8 cellular contexts compared by ENCODE assay signal in genomic region chr4:157076578-157076947, GRCh38. TPM values are rescaled to one million over a fixed set of nuclear protein-coding genes. Genes with fewer than 3 reads are reported as not detected.
DNase-seq lines count a peak whose midpoint lies in the region; ATAC-seq, FAIRE-seq and TF ChIP-seq lines count a peak whose summit lies in the region.

No MANE protein-coding gene starts in this region.

- no peaks in the 10 kb centered on the region for H3K9me2 ChIP-seq in Karpas-422 (replicated peaks; ENCODE audit: insufficient read depth, low read length)

- H3K36me3 Mint-ChIP-seq in astrocyte (ENCODE audit: low read depth, unreplicated experiment): no peaks in the 10 kb centered on the region

- no peak for ATAC-seq in HG03571 (IDR thresholded peaks at IDR 0.05; ENCODE audit: unreplicated experiment)

- H3K79me2 ChIP-seq in astrocyte (ENCODE audit: insufficient read depth, low read length) (no peaks in the 10 kb centered on the region), Karpas-422 (ENCODE audit: low read length) (no peaks in the 10 kb centered on the region)

- H3K9me3 ChIP-seq in astrocyte (ENCODE audit: insufficient read depth, low read depth, low read length) (no peaks in the 10 kb centered on the region), suprapubic skin (no peaks in the 10 kb centered on the region), Karpas-422 (ENCODE audit: low read length) (peaks cover 7% of the 10 kb centered on the region)

- H3K4me2 ChIP-seq in astrocyte (ENCODE audit: low read length) (peak overlapping the region; percentile 99), Karpas-422 (ENCODE audit: low read depth, low read length, poor library complexity, severe bottlenecking) (no peak overlapping the region)

- H3K4me3 ChIP-seq in astrocyte (ENCODE audit: insufficient read depth, low read depth, low read length): peak overlapping the region; percentile 69
- peak overlapping the region; percentile 72 for H3K4me3 ChIP-seq in suprapubic skin
- no peak overlapping the region for H3K4me3 ChIP-seq in Karpas-422 (ENCODE audit: low read length)

- no peaks in the 10 kb centered on the region for H3K9me3 Mint-ChIP-seq in astrocyte (ENCODE audit: unreplicated experiment)

- no peak overlapping the region for H3K27ac ChIP-seq in astrocyte (ENCODE audit: low read depth, low read length)
- peak overlapping the region; percentile 60 for H3K27ac ChIP-seq in suprapubic skin
- H3K27ac ChIP-seq in Karpas-422 (ENCODE audit: low read length): no peak overlapping the region

- peaks cover 5% of the 10 kb centered on the region for H3K27me3 Mint-ChIP-seq in astrocyte (ENCODE audit: low read depth, unreplicated experiment)

- H3K4me1 ChIP-seq in astrocyte (ENCODE audit: insufficient read depth, low read length) (no peaks in the 10 kb centered on the region), suprapubic skin (peaks cover 13% of the 10 kb centered on the region), Karpas-422 (ENCODE audit: low read length) (no peaks in the 10 kb centered on the region)

- H3K9ac ChIP-seq in astrocyte (ENCODE audit: low read length): peak overlapping the region; percentile 80
- no peak overlapping the region for H3K9ac ChIP-seq in Karpas-422 (ENCODE audit: low read length)

- TF ChIP-seq CTCF in astrocyte (IDR thresholded peaks at IDR 0.05; ENCODE audit: insufficient read depth, low read depth, low read length) (no peak), suprapubic skin (IDR thresholded peaks at IDR 0.05) (no peak)

- DNase-seq in HuH-7.5 (ENCODE audit: low spot score) (peak; percentile 11), astrocyte (ENCODE audit: low read depth) (no peak), inferior parietal cortex (ENCODE audit: extremely low spot score) (peak; percentile 11), suprapubic skin (ENCODE audit: low spot score in 2 of 2) (no peak), hippocampal formation (lab: John Stamatoyannopoulos, UW) (no peak), Karpas-422 (no peak), NAMALWA (ENCODE audit: low spot score) (no peak)

- FAIRE-seq in astrocyte (lab: Jason Lieb, UNC): no peak

- H4K20me1 ChIP-seq in astrocyte (ENCODE audit: insufficient read depth, low read length) (no peaks in the 10 kb centered on the region), Karpas-422 (ENCODE audit: insufficient read depth, low read depth, low read length) (no peaks in the 10 kb centered on the region)

- TF ChIP-seq EP300 in suprapubic skin (IDR thresholded peaks at IDR 0.05): no peak

- H2AFZ ChIP-seq in astrocyte (ENCODE audit: low read depth, low read length): peak overlapping the region; percentile 93
- no peak overlapping the region for H2AFZ ChIP-seq in Karpas-422 (ENCODE audit: low read length)

- H3K27ac Mint-ChIP-seq in astrocyte (ENCODE audit: unreplicated experiment): no peak overlapping the region

- H3K27me3 ChIP-seq in astrocyte (ENCODE audit: insufficient read depth, low read length) (no peaks in the 10 kb centered on the region), suprapubic skin (peaks cover 11% of the 10 kb centered on the region), Karpas-422 (ENCODE audit: low read length) (no peaks in the 10 kb centered on the region)

- 0% methylated on average over 8 of the region's 8 CpGs for WGBS in suprapubic skin

- peak overlapping the region; percentile 87 for H3K4me3 Mint-ChIP-seq in astrocyte (ENCODE audit: unreplicated experiment)

- no peaks in the 10 kb centered on the region for H3K4me1 Mint-ChIP-seq in astrocyte (ENCODE audit: low read depth, unreplicated experiment)

- TF ChIP-seq POLR2A in suprapubic skin (IDR thresholded peaks at IDR 0.05): no peak

- no peaks in the 10 kb centered on the region for H3K36me3 ChIP-seq in astrocyte (ENCODE audit: insufficient read depth, low read length)
- no peaks in the 10 kb centered on the region for H3K36me3 ChIP-seq in suprapubic skin
- no peaks in the 10 kb centered on the region for H3K36me3 ChIP-seq in Karpas-422 (ENCODE audit: insufficient read depth, low read length)

RNA-seq across cellular contexts. Expression of gene GLRB, which starts 0.6 kb away (rescaled TPM):
- total RNA-seq in astrocyte: 5.7 and 6.8 TPM in 2 replicates
- total RNA-seq in suprapubic skin: 1 to 10 TPM in 3 of 4 donors, under 1 TPM in 1; 0.87 to 4.3 (median 3.7) TPM
- not detected in 2 replicates for total RNA-seq in Karpas-422 (2014; rRNA removed; shearing (Covaris generic); ENCODE audit: low replicate concordance)

Comparison
In these comparisons a context has a peak if more than half of its experiments do, and no peak if none do; other contexts are left out.
1. DNase-seq: peak in HuH-7.5 (single experiment) and inferior parietal cortex (single experiment); none in astrocyte (single experiment), suprapubic skin (0 of 2), hippocampal formation (0 of 2), Karpas-422 (single experiment) and NAMALWA (single experiment).